ENCODE assay signal across 19 cellular contexts in genomic region chr6:129350278-129350677, GRCh38.
DNase-seq lines count a peak whose midpoint lies in the region; ATAC-seq, FAIRE-seq and TF ChIP-seq lines count a peak whose summit lies in the region.
"Had no signal": no experiment of that assay in that cellular context is flagged by ENCODE, and none has a peak within 500 bp of the region (broad histone marks: within the 10 kb centered on the region; RNA-seq: fewer than 3 reads in every experiment).

No MANE protein-coding gene starts in this region.

- no peak overlapping the region for H3K4me3 Mint-ChIP-seq in stimulated activated naive B cell treated with anti-CD40 and anti-IgM and Interleukin-4, amounts not matched to agents 10 μg/mL and 1 μg/mL and 100 μg/mL, for 72 hours
- H3K4me3 Mint-ChIP-seq: CD8-positive, alpha-beta T cell had no signal

- H3K4me3 ChIP-seq in right cardiac atrium (ENCODE audit: low read length), result no peak overlapping the region
- H3K4me3 ChIP-seq in right atrium auricular region, result no peak overlapping the region
- H3K4me3 ChIP-seq in bronchial epithelial cell (ENCODE audit: low read depth, low read length), result no peak overlapping the region
- no peak overlapping the region for H3K4me3 ChIP-seq in mucosa of descending colon
- H3K4me3 ChIP-seq: BLaER1, SJSA1 had no signal

- DNase-seq in right cardiac atrium (no peak), right atrium auricular region (ENCODE audit: low spot score) (no peak), bronchial epithelial cell (ENCODE audit: low read depth) (peak; percentile 5), mucosa of descending colon (peak; percentile 25 to 37 (median 32)), posterior vena cava (ENCODE audit: low spot score) (no peak), H54 (ENCODE audit: insufficient read length, low spot score) (no peak)
- DNase-seq in stimulated activated naive B cell treated with anti-CD40 and anti-IgM and Interleukin-4, amounts not matched to agents 10 μg/mL and 1 μg/mL and 100 μg/mL, for 72 hours, result no peak
- DNase-seq: CD8-positive, alpha-beta T cell; GDM1; GOT3; MV-4-11; NCI-H1417; NCI-H187 treated with DMSO at 0.1 percent for 48 hours; NCI-H446; OCI-M1 had no signal

- H3K36me3 Mint-ChIP-seq in stimulated activated naive B cell treated with anti-CD40 and anti-IgM and Interleukin-4, amounts not matched to agents 10 μg/mL and 1 μg/mL and 100 μg/mL, for 72 hours, result no peaks in the 10 kb centered on the region
- H3K36me3 Mint-ChIP-seq: CD8-positive, alpha-beta T cell had no signal

- ATAC-seq in right cardiac atrium (no peak), mucosa of descending colon (peak; percentile 95)
- ATAC-seq in stimulated activated naive B cell treated with anti-CD40 and anti-IgM and Interleukin-4, amounts not matched to agents 10 μg/mL and 1 μg/mL and 100 μg/mL, for 72 hours (replicated peaks), result no peak
- ATAC-seq: CD8-positive, alpha-beta T cell had no signal

- H3K27ac ChIP-seq in right cardiac atrium (ENCODE audit: low read length) (peak overlapping the region; percentile 52), right atrium auricular region (peak overlapping the region in 1 of 2 donors; percentile 67)
- H3K27ac ChIP-seq: BLaER1, SJSA1 had no signal

- intact Hi-C loops in right cardiac atrium (cut with DNase I) (no loop called here), mucosa of descending colon (cut with DNase I, micrococcal nuclease) (no loop called here), posterior vena cava (cut with DNase I) (no loop called here)

- peaks cover 0 to 2% of the 10 kb centered on the region in 2 donors for H3K4me1 Mint-ChIP-seq in stimulated activated naive B cell treated with anti-CD40 and anti-IgM and Interleukin-4, amounts not matched to agents 10 μg/mL and 1 μg/mL and 100 μg/mL, for 72 hours

- H3K36me3 ChIP-seq in right atrium auricular region, result peaks cover 18% of the 10 kb centered on the region
- H3K36me3 ChIP-seq in bronchial epithelial cell (ENCODE audit: control insufficient read depth, insufficient read depth, low read length), result no peaks in the 10 kb centered on the region
- H3K36me3 ChIP-seq in mucosa of descending colon (ENCODE audit: low read depth), result no peaks in the 10 kb centered on the region
- H3K36me3 ChIP-seq: BLaER1, SJSA1 had no signal

- no peaks in the 10 kb centered on the region for H3K9me3 Mint-ChIP-seq in stimulated activated naive B cell treated with anti-CD40 and anti-IgM and Interleukin-4, amounts not matched to agents 10 μg/mL and 1 μg/mL and 100 μg/mL, for 72 hours
- H3K9me3 Mint-ChIP-seq: CD8-positive, alpha-beta T cell had no signal

- FAIRE-seq in bronchial epithelial cell (lab: Jason Lieb, UNC) (no peak), H54 (lab: Jason Lieb, UNC) (no peak)
- FAIRE-seq: GM12891, HTR-8/SVneo had no signal

- WGBS in right cardiac atrium, result 94% methylated on average over 2 of the region's 2 CpGs

- H3K27me3 ChIP-seq in right cardiac atrium (ENCODE audit: control insufficient read depth, insufficient read depth) (no peaks in the 10 kb centered on the region), right atrium auricular region (no peaks in the 10 kb centered on the region), bronchial epithelial cell (ENCODE audit: control insufficient read depth, insufficient read depth, low read length) (no peaks in the 10 kb centered on the region)
- H3K27me3 ChIP-seq: BLaER1, SJSA1 had no signal

- H3K4me1 ChIP-seq in right cardiac atrium (ENCODE audit: control insufficient read depth, insufficient read depth, low read length), result peaks cover 4% of the 10 kb centered on the region
- peaks cover 0 to 19% of the 10 kb centered on the region in 2 donors for H3K4me1 ChIP-seq in right atrium auricular region
- H3K4me1 ChIP-seq in mucosa of descending colon (ENCODE audit: low read depth), result no peaks in the 10 kb centered on the region
- H3K4me1 ChIP-seq: BLaER1 had no signal

- TF ChIP-seq POLR2A in H54 (IDR thresholded peaks at IDR 0.05; ENCODE audit: low read depth, low read length), result no peak

- no peak overlapping the region for H3K27ac Mint-ChIP-seq in stimulated activated naive B cell treated with anti-CD40 and anti-IgM and Interleukin-4, amounts not matched to agents 10 μg/mL and 1 μg/mL and 100 μg/mL, for 72 hours
- H3K27ac Mint-ChIP-seq: CD8-positive, alpha-beta T cell had no signal

- H3K27me3 Mint-ChIP-seq in stimulated activated naive B cell treated with anti-CD40 and anti-IgM and Interleukin-4, amounts not matched to agents 10 μg/mL and 1 μg/mL and 100 μg/mL, for 72 hours, result no peaks in the 10 kb centered on the region

- H3K9me3 ChIP-seq in right cardiac atrium (ENCODE audit: control insufficient read depth, low read length) (no peaks in the 10 kb centered on the region), right atrium auricular region (no peaks in the 10 kb centered on the region), mucosa of descending colon (no peaks in the 10 kb centered on the region)
- H3K9me3 ChIP-seq: BLaER1, SJSA1 had no signal

- no peak for TF ChIP-seq CTCF in right atrium auricular region (IDR thresholded peaks at IDR 0.05)
- TF ChIP-seq CTCF in bronchial epithelial cell (IDR thresholded peaks at IDR 0.05; ENCODE audit: insufficient read depth, low read length, severe bottlenecking), result no peak
- TF ChIP-seq CTCF in mucosa of descending colon (IDR thresholded peaks at IDR 0.05), result no peak

Comparison
In these comparisons a context has a peak if more than half of its experiments do, and no peak if none do; other contexts are left out.
1. DNase-seq: peak in bronchial epithelial cell (single experiment) and mucosa of descending colon (3 of 3); none in right cardiac atrium (0 of 3), right atrium auricular region (single experiment), stimulated activated naive B cell treated with anti-CD40 and anti-IgM and Interleukin-4, amounts not matched to agents 10 μg/mL and 1 μg/mL and 100 μg/mL, for 72 hours (single experiment), posterior vena cava (single experiment) and H54 (single experiment).